12 cellular contexts compared by ENCODE assay signal in genomic region chr2:215357660-215358059, GRCh38.
"Had no signal": no experiment of that assay in that cellular context is flagged by ENCODE, and none has a peak within 500 bp of the region (broad histone marks: within the 10 kb centered on the region; RNA-seq: fewer than 3 reads in every experiment).

No MANE protein-coding gene starts in this region.

- DNase-seq: activated CD4-positive, alpha-beta T cell treated with anti-CD3 and anti-CD28 coated beads, Interleukin-2, amount 10 ng/mL, durations not matched to agents 7 days and 5 days; activated CD8-positive, alpha-beta memory T cell treated with anti-CD3 and anti-CD28 coated beads, Interleukin-2, amount 50 U/mL, for 48 hours; activated gamma-delta T cell; adrenal gland; naive thymus-derived CD8-positive, alpha-beta T cell; pancreas; stimulated activated naive B cell treated with anti-CD40 and anti-IgM and Interleukin-4, amounts not matched to agents 10 μg/mL and 1 μg/mL and 100 μg/mL, for 72 hours; T1000; upper lobe of left lung had no signal

- H3K4me3 ChIP-seq: adrenal gland, pancreas, thoracic aorta, upper lobe of left lung had no signal

- H3K27ac ChIP-seq: adrenal gland, pancreas, upper lobe of left lung had no signal

- H3K4me1 ChIP-seq: adrenal gland, pancreas, upper lobe of left lung had no signal

- ATAC-seq: activated CD4-positive, CD25-positive, alpha-beta regulatory T cell treated with anti-CD3 and anti-CD28 coated beads, Interleukin-2, amount 50 U/mL, for 24 hours; naive thymus-derived CD8-positive, alpha-beta T cell; pancreas; sciatic nerve; stimulated activated naive B cell treated with anti-CD40 and anti-IgM and Interleukin-4, amounts not matched to agents 10 μg/mL and 1 μg/mL and 100 μg/mL, for 72 hours had no signal

- H3K36me3 ChIP-seq: adrenal gland had no signal

- H3K27me3 ChIP-seq: adrenal gland, pancreas, upper lobe of left lung had no signal
